ENCODE assay signal across 13 cellular contexts in the genomic region with DNA sequence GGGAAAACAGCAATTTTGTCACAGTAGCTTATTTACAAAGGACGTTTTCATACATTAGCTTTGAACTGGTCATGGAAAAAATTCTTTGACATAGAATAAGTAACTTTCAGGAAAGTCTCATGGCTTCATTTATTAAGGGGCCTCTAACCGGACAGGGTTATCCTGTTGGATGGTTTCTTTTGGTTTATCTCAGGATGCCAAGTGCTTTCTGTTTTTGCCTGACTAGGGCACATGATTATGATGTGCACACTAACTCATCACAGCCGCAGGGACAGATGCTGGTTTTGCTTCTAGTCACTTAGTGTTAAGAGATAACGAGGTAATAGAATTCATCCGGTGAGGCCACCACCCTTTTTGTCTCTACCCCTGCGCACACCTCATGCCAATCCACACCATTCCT. TPM values are rescaled to one million over a fixed set of nuclear protein-coding genes. Genes with fewer than 3 reads are reported as not detected.
DNase-seq lines count a peak whose midpoint lies in the region; ATAC-seq lines count a peak whose summit lies in the region.
"Had no signal": no experiment of that assay in that cellular context is flagged by ENCODE, and none has a peak within 500 bp of the region (broad histone marks: within the 10 kb centered on the region; RNA-seq: fewer than 3 reads in every experiment).

No MANE protein-coding gene starts in this region.

- intact Hi-C loops in activated CD4-positive, alpha-beta T cell treated with anti-CD3 and anti-CD28 coated beads for 36 hours (cut with DNase I, micrococcal nuclease), result no loop called here
- intact Hi-C loops in activated CD4-positive, alpha-beta T cell treated with anti-CD3 and anti-CD28 coated beads, Interleukin-2, amount 10 ng/mL, durations not matched to agents 24 days and 14 days (cut with micrococcal nuclease), result loop anchor here (10.0 kb wide), 1 partner anchor 218 kb away; no protein-coding TSS in a partner anchor

- no peak overlapping the region for H3K4me3 Mint-ChIP-seq in activated CD4-positive, alpha-beta T cell treated with anti-CD3 and anti-CD28 coated beads for 36 hours
- H3K4me3 Mint-ChIP-seq in activated CD4-positive, alpha-beta T cell treated with anti-CD3 and anti-CD28 coated beads, Interleukin-2, amount 10 ng/mL, durations not matched to agents 24 days and 14 days, result no peak overlapping the region
- H3K4me3 Mint-ChIP-seq in central memory CD8-positive, alpha-beta T cell, result no peak overlapping the region
- H3K4me3 Mint-ChIP-seq: CD4-positive, alpha-beta T cell had no signal

- CTCF ChIA-PET in activated CD4-positive, alpha-beta T cell treated with anti-CD3 and anti-CD28 coated beads for 36 hours (lab: Charles Lee), result no interaction called here

- peaks cover 8% of the 10 kb centered on the region for H3K4me1 Mint-ChIP-seq in activated CD4-positive, alpha-beta T cell treated with anti-CD3 and anti-CD28 coated beads for 36 hours
- peaks cover 6% of the 10 kb centered on the region for H3K4me1 Mint-ChIP-seq in activated CD4-positive, alpha-beta T cell treated with anti-CD3 and anti-CD28 coated beads, Interleukin-2, amount 10 ng/mL, durations not matched to agents 24 days and 14 days
- H3K4me1 Mint-ChIP-seq in central memory CD8-positive, alpha-beta T cell, result peaks cover 1% of the 10 kb centered on the region

- ATAC-seq in activated CD4-positive, alpha-beta T cell treated with anti-CD3 and anti-CD28 coated beads for 36 hours, result no peak
- ATAC-seq in central memory CD8-positive, alpha-beta T cell (replicated peaks; ENCODE audit: extremely low read depth, poor library complexity, severe bottlenecking), result no peak
- ATAC-seq in GM19397 (IDR thresholded peaks at IDR 0.05; ENCODE audit: unreplicated experiment), result no peak

- H3K9me3 Mint-ChIP-seq in activated CD4-positive, alpha-beta T cell treated with anti-CD3 and anti-CD28 coated beads for 36 hours (ENCODE audit: low read depth), result no peaks in the 10 kb centered on the region
- no peaks in the 10 kb centered on the region for H3K9me3 Mint-ChIP-seq in activated CD4-positive, alpha-beta T cell treated with anti-CD3 and anti-CD28 coated beads, Interleukin-2, amount 10 ng/mL, durations not matched to agents 24 days and 14 days
- no peaks in the 10 kb centered on the region for H3K9me3 Mint-ChIP-seq in central memory CD8-positive, alpha-beta T cell
- H3K9me3 Mint-ChIP-seq: CD4-positive, alpha-beta T cell had no signal

- H3K27ac Mint-ChIP-seq in activated CD4-positive, alpha-beta T cell treated with anti-CD3 and anti-CD28 coated beads for 36 hours, result peak overlapping the region; percentile 21
- H3K27ac Mint-ChIP-seq in activated CD4-positive, alpha-beta T cell treated with anti-CD3 and anti-CD28 coated beads, Interleukin-2, amount 10 ng/mL, durations not matched to agents 24 days and 14 days, result no peak overlapping the region
- H3K27ac Mint-ChIP-seq in central memory CD8-positive, alpha-beta T cell (ENCODE audit: low read depth), result peak overlapping the region; percentile 26
- H3K27ac Mint-ChIP-seq: CD4-positive, alpha-beta T cell had no signal

- POLR2A ChIA-PET in activated CD4-positive, alpha-beta T cell treated with anti-CD3 and anti-CD28 coated beads for 36 hours (lab: Charles Lee), result no interaction called here

- DNase-seq in activated CD4-positive, alpha-beta T cell treated with anti-CD3 and anti-CD28 coated beads for 36 hours, result no peak
- DNase-seq in activated CD4-positive, alpha-beta T cell treated with anti-CD3 and anti-CD28 coated beads, Interleukin-2, amount 10 ng/mL, durations not matched to agents 24 days and 14 days, result no peak
- DNase-seq in COLO829 (ENCODE audit: low spot score) (peak; percentile 24), OCI-M1 (lab: John Stamatoyannopoulos, UW) (peak; percentile 43), NCI-H1092 (lab: John Stamatoyannopoulos, UW) (no peak), NCI-H2196 (lab: John Stamatoyannopoulos, UW; ENCODE audit: unreplicated experiment) (no peak)
- DNase-seq in central memory CD8-positive, alpha-beta T cell (ENCODE audit: low spot score in 2 of 2), result no peak
- DNase-seq: ACHN; C1 segment of cervical spinal cord; CD4-positive, alpha-beta T cell; DMS79; EL had no signal

- H3K27me3 Mint-ChIP-seq in activated CD4-positive, alpha-beta T cell treated with anti-CD3 and anti-CD28 coated beads for 36 hours, result no peaks in the 10 kb centered on the region
- peaks cover 8% of the 10 kb centered on the region for H3K27me3 Mint-ChIP-seq in activated CD4-positive, alpha-beta T cell treated with anti-CD3 and anti-CD28 coated beads, Interleukin-2, amount 10 ng/mL, durations not matched to agents 24 days and 14 days
- H3K27me3 Mint-ChIP-seq in central memory CD8-positive, alpha-beta T cell, result peaks cover 13% of the 10 kb centered on the region
- H3K27me3 Mint-ChIP-seq: CD4-positive, alpha-beta T cell had no signal

- H3K36me3 Mint-ChIP-seq in activated CD4-positive, alpha-beta T cell treated with anti-CD3 and anti-CD28 coated beads for 36 hours (ENCODE audit: low read depth), result no peaks in the 10 kb centered on the region
- no peaks in the 10 kb centered on the region for H3K36me3 Mint-ChIP-seq in activated CD4-positive, alpha-beta T cell treated with anti-CD3 and anti-CD28 coated beads, Interleukin-2, amount 10 ng/mL, durations not matched to agents 24 days and 14 days (ENCODE audit: low read depth)
- peaks cover 2% of the 10 kb centered on the region for H3K36me3 Mint-ChIP-seq in central memory CD8-positive, alpha-beta T cell (ENCODE audit: insufficient read depth)

RNA-seq across cellular contexts. Expression of gene TGDS, which starts 53.0 kb away (rescaled TPM):
- 10 to 100 TPM; 23.4 to 24.2 TPM for total RNA-seq in activated CD4-positive, alpha-beta T cell treated with anti-CD3 and anti-CD28 coated beads for 36 hours
- total RNA-seq in activated CD4-positive, alpha-beta T cell treated with anti-CD3 and anti-CD28 coated beads, Interleukin-2, amount 10 ng/mL, durations not matched to agents 24 days and 14 days, result 27.5 and 31.0 TPM in 2 replicates

RNA-seq across cellular contexts. Expression of gene GPR180, which starts 58.7 kb away (rescaled TPM):
- total RNA-seq in activated CD4-positive, alpha-beta T cell treated with anti-CD3 and anti-CD28 coated beads for 36 hours, result 1 to 10 TPM; 8.0 to 8.6 TPM
- 9.8 and 10.3 TPM in 2 replicates for total RNA-seq in activated CD4-positive, alpha-beta T cell treated with anti-CD3 and anti-CD28 coated beads, Interleukin-2, amount 10 ng/mL, durations not matched to agents 24 days and 14 days

Comparison
In these comparisons a context has a peak if more than half of its experiments do, and no peak if none do; other contexts are left out.
1. DNase-seq: peak in COLO829 (single experiment) and OCI-M1 (single experiment); none in activated CD4-positive, alpha-beta T cell treated with anti-CD3 and anti-CD28 coated beads for 36 hours (single experiment), activated CD4-positive, alpha-beta T cell treated with anti-CD3 and anti-CD28 coated beads, Interleukin-2, amount 10 ng/mL, durations not matched to agents 24 days and 14 days (single experiment), central memory CD8-positive, alpha-beta T cell (0 of 2), NCI-H1092 (single experiment) and NCI-H2196 (single experiment).